8 cellular contexts compared by ENCODE assay signal in genomic region chr1:114716304-114717158, GRCh38. TPM values are rescaled to one million over a fixed set of nuclear protein-coding genes. Genes with fewer than 3 reads are reported as not detected.
DNase-seq lines count a peak whose midpoint lies in the region; ATAC-seq and FAIRE-seq lines count a peak whose summit lies in the region.

NRAS (minus strand) TSS chr1:114716771; CDS start chr1:114716160, 611 bp downstream.

- peak within 1 kb of the TSS; percentile 99 for H3K4me3 ChIP-seq in HUES48 (ENCODE audit: low read depth, low read length)
- peak within 1 kb of the TSS; percentile 98 for H3K4me3 ChIP-seq in NT2/D1 (ENCODE audit: insufficient read length, low read depth)
- H3K4me3 ChIP-seq in mesodermal cell (ENCODE audit: extremely low read depth, insufficient read depth, low read length, poor library complexity, severe bottlenecking): peak within 1 kb of the TSS; percentile 93

- H3K36me3 ChIP-seq in HUES48 (ENCODE audit: control insufficient read depth, insufficient read depth, low read length) (peaks cover 82% of the 10 kb centered on the region), NT2/D1 (ENCODE audit: insufficient read depth, insufficient read length, low read length) (peaks cover 93% of the 10 kb centered on the region), mesodermal cell (ENCODE audit: control insufficient read depth, insufficient read depth, low read length) (peaks cover 81% of the 10 kb centered on the region)

- H3K9ac ChIP-seq in HUES48 (ENCODE audit: low read depth, low read length) (peak within 1 kb of the TSS; percentile 99), NT2/D1 (ENCODE audit: insufficient read length, low read depth) (peak within 1 kb of the TSS; percentile 96)

- 0 to 1% methylated on average over 18 to 34 of the region's 38 CpGs for WGBS in mesodermal cell (ENCODE audit: insufficient coverage in 2 of 2), 2 experiments

- ATAC-seq in GM21423 (IDR thresholded peaks at IDR 0.05; ENCODE audit: unreplicated experiment): peak; percentile 94

- DNase-seq in D341Med (ENCODE audit: low spot score) (peak; percentile 96), NT2/D1 (ENCODE audit: low read depth, low spot score) (peak; percentile 94)
- peak; percentile 86 for DNase-seq in activated CD8-positive, alpha-beta memory T cell treated with anti-CD3 and anti-CD28 coated beads, Interleukin-2, amount 50 U/mL, for 24 hours (ENCODE audit: extremely low read depth)
- peak; percentile 96 for DNase-seq in stimulated activated CD8-positive, alpha-beta memory T cell treated with anti-CD3 and anti-CD28 coated beads, Interleukin-15, amount 100 ng/mL, for 24 hours (ENCODE audit: low read depth)

- no peaks in the 10 kb centered on the region for H3K27me3 ChIP-seq in HUES48 (ENCODE audit: control insufficient read depth, insufficient read depth, low read length)
- H3K27me3 ChIP-seq in NT2/D1 (ENCODE audit: insufficient read depth, insufficient read length): no peaks in the 10 kb centered on the region

- FAIRE-seq in endometrium (lab: Jason Lieb, UNC): peak; percentile 53

- H3K4me1 ChIP-seq in HUES48 (ENCODE audit: control insufficient read depth, insufficient read depth, low read length) (peaks cover 10% of the 10 kb centered on the region; the same call in 1 of the 2 replicates), NT2/D1 (ENCODE audit: insufficient read depth, insufficient read length) (no peaks in the 10 kb centered on the region), mesodermal cell (ENCODE audit: control insufficient read depth, insufficient read depth, low read length, poor library complexity, severe bottlenecking) (peaks cover 9% of the 10 kb centered on the region)

- H3K27ac ChIP-seq in HUES48 (ENCODE audit: low read depth, low read length) (peak within 1 kb of the TSS; percentile 95), mesodermal cell (ENCODE audit: low read depth, low read length, severe bottlenecking) (peak within 1 kb of the TSS; percentile 96)

- no peaks in the 10 kb centered on the region for H3K9me3 ChIP-seq in HUES48 (ENCODE audit: control insufficient read depth, insufficient read depth, low read length)
- no peaks in the 10 kb centered on the region for H3K9me3 ChIP-seq in NT2/D1 (ENCODE audit: insufficient read depth, low read length)
- no peaks in the 10 kb centered on the region for H3K9me3 ChIP-seq in mesodermal cell (ENCODE audit: control insufficient read depth, low read length)

RNA-seq across cellular contexts. Expression of gene NRAS, which starts in this region (rescaled TPM):
- polyA plus RNA-seq in mesodermal cell (2013, experiment 1 of 2): 74.7 TPM
- polyA plus RNA-seq in mesodermal cell (2013, experiment 2 of 2): 79.1 TPM

Comparison
In these comparisons a context has a peak if more than half of its experiments do, and no peak if none do; other contexts are left out.
1. Peak in every context shown above with its lines: DNase-seq, ATAC-seq, H3K4me3 ChIP-seq and H3K27ac ChIP-seq.